ENCODE assay signal across 12 cellular contexts in the genomic region with DNA sequence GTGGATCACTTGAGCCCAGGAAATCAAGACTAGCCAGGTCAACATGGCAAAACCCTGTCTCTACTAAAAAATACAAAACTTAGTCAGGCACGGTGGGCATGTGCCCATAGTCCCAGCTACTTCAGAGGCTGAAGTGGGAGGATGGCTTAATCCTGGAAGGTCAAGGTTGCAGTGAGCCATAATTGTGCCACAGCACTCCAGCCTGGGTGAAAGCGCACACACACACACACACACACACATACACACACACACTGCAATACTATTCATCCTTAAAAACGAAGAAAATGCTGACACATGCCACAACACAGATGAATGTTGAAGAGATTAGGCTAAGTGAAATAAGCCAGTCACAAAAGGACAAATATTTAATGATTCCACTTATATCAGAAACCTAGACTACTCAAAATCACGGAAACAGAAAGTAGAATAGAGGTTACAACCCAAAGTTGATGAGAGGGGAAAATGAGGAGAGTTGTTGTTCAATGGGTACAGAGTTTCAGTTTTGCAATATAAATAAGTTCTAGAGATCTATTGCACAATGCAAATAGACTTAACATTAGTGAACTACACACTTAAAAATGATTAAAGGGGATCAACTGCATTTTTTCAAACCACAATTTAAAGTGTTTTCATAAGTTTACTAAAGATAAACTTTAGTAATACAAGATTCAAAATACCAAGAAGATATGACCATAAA.
DNase-seq lines count a peak whose midpoint lies in the region; ATAC-seq and TF ChIP-seq lines count a peak whose summit lies in the region.
"Had no signal": no experiment of that assay in that cellular context is flagged by ENCODE, and none has a peak within 500 bp of the region (broad histone marks: within the 10 kb centered on the region; RNA-seq: fewer than 3 reads in every experiment).

No MANE protein-coding gene starts in this region.

- in situ Hi-C loops in GM13977 (cut with MboI; ENCODE audit: low pct_unique_long_range_greater_than_20kb, low sequenced_read_pairs, unreplicated experiment), result no loop called here

- DNase-seq in left ventricle myocardium inferior (no peak), right atrium auricular region (ENCODE audit: low spot score) (no peak), iris pigment epithelial cell (ENCODE audit: low read depth) (peak; percentile 77), vagina (ENCODE audit: extremely low spot score in 2 of 2) (no peak), epidermal melanocyte (ENCODE audit: insufficient read length, low spot score) (no peak), GM13977 (ENCODE audit: low spot score) (no peak)
- no peak for DNase-seq in T-helper 2 cell treated with Interferon-gamma antibody and Interleukin-4, amounts not matched to agents 5 μg/mL and 100 μg/mL, for 36 hours (ENCODE audit: low spot score)
- DNase-seq: activated naive CD4-positive, alpha-beta T cell treated with Interleukin-2 at 50 U/mL for 16 hours; COR-L47 had no signal

- H3K27ac ChIP-seq in left ventricle myocardium inferior (replicated peaks) (peak overlapping the region; percentile 69), right atrium auricular region (no peak overlapping the region), vagina (peak overlapping the region; percentile 33)
- H3K27ac ChIP-seq: esophagus muscularis mucosa, tibial nerve had no signal

- H3K9me3 ChIP-seq in left ventricle myocardium inferior (replicated peaks) (peaks cover 17% of the 10 kb centered on the region), right atrium auricular region (peaks cover 0 to 12% of the 10 kb centered on the region in 2 donors), vagina (peaks cover 5% of the 10 kb centered on the region)

- peaks cover 23% of the 10 kb centered on the region for H3K9me3 Mint-ChIP-seq in T-helper 2 cell treated with Interferon-gamma antibody and Interleukin-4, amounts not matched to agents 5 μg/mL and 100 μg/mL, for 36 hours

- H3K4me3 ChIP-seq in left ventricle myocardium inferior (no peak overlapping the region), right atrium auricular region (no peak overlapping the region), vagina (no peak overlapping the region)
- H3K4me3 ChIP-seq: esophagus muscularis mucosa, tibial nerve had no signal

- no peaks in the 10 kb centered on the region for H3K27me3 ChIP-seq in left ventricle myocardium inferior (ENCODE audit: low read depth)
- H3K27me3 ChIP-seq in right atrium auricular region, result no peaks in the 10 kb centered on the region
- no peaks in the 10 kb centered on the region for H3K27me3 ChIP-seq in vagina
- H3K27me3 ChIP-seq: esophagus muscularis mucosa, tibial nerve had no signal

- peaks cover 17% of the 10 kb centered on the region for H3K4me1 Mint-ChIP-seq in T-helper 2 cell treated with Interferon-gamma antibody and Interleukin-4, amounts not matched to agents 5 μg/mL and 100 μg/mL, for 36 hours (ENCODE audit: low read depth)

- no peak for TF ChIP-seq CTCF in left ventricle myocardium inferior (IDR thresholded peaks at IDR 0.05; ENCODE audit: borderline replicate concordance)
- no peak for TF ChIP-seq CTCF in right atrium auricular region (IDR thresholded peaks at IDR 0.05)
- TF ChIP-seq CTCF in vagina (IDR thresholded peaks at IDR 0.05), result no peak
- TF ChIP-seq CTCF in GM13977 (IDR thresholded peaks at IDR 0.05; ENCODE audit: extremely low read depth, insufficient read depth, missing control alignments), result no peak

- no peak overlapping the region for H3K4me3 Mint-ChIP-seq in T-helper 2 cell treated with Interferon-gamma antibody and Interleukin-4, amounts not matched to agents 5 μg/mL and 100 μg/mL, for 36 hours

- no peak for TF ChIP-seq POLR2A in vagina (IDR thresholded peaks at IDR 0.05)

- intact Hi-C loops in left ventricle myocardium inferior (cut with micrococcal nuclease) (no loop called here), vagina (cut with DNase I) (no loop called here)

- peak overlapping the region; percentile 24 for H3K27ac Mint-ChIP-seq in T-helper 2 cell treated with Interferon-gamma antibody and Interleukin-4, amounts not matched to agents 5 μg/mL and 100 μg/mL, for 36 hours

- no peaks in the 10 kb centered on the region for H3K27me3 Mint-ChIP-seq in T-helper 2 cell treated with Interferon-gamma antibody and Interleukin-4, amounts not matched to agents 5 μg/mL and 100 μg/mL, for 36 hours (ENCODE audit: low read depth)

- peaks cover 19% of the 10 kb centered on the region for H3K36me3 ChIP-seq in left ventricle myocardium inferior
- peaks cover 11% of the 10 kb centered on the region for H3K36me3 ChIP-seq in right atrium auricular region
- H3K36me3 ChIP-seq in vagina, result peaks cover 0 to 20% of the 10 kb centered on the region in 2 donors

- peaks cover 59% of the 10 kb centered on the region for H3K36me3 Mint-ChIP-seq in T-helper 2 cell treated with Interferon-gamma antibody and Interleukin-4, amounts not matched to agents 5 μg/mL and 100 μg/mL, for 36 hours (ENCODE audit: low read depth)

- H3K4me1 ChIP-seq in left ventricle myocardium inferior (peaks cover 47% of the 10 kb centered on the region), right atrium auricular region (peaks cover 0 to 24% of the 10 kb centered on the region in 2 donors), vagina (peaks cover 13% of the 10 kb centered on the region)

- ATAC-seq in SK-N-SH treated with all-trans-retinoic acid at 6 μM for 48 hours, result no peak

TF ChIP-seq in SK-N-SH treated with all-trans-retinoic acid at 6 μM for 48 hours, 23 proteins besides CTCF, POLR2A, EP300 and RAD21:
- no peak for TF ChIP-seq ZNF8 (CRISPR knock-in tag; IDR thresholded peaks at IDR 0.05)
- TF ChIP-seq, protein P1, sequence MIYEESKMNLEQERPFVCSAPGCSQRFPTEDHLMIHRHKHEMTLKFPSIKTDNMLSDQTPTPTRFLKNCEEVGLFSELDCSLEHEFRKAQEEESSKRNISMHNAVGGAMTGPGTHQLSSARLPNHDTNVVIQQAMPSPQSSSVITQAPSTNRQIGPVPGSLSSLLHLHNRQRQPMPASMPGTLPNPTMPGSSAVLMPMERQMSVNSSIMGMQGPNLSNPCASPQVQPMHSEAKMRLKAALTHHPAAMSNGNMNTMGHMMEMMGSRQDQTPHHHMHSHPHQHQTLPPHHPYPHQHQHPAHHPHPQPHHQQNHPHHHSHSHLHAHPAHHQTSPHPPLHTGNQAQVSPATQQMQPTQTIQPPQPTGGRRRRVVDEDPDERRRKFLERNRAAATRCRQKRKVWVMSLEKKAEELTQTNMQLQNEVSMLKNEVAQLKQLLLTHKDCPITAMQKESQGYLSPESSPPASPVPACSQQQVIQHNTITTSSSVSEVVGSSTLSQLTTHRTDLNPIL (CRISPR knock-in tag; IDR thresholded peaks at IDR 0.05; ENCODE audit: low read depth), result no peak
- no peak for TF ChIP-seq ZNF70 (CRISPR knock-in tag; IDR thresholded peaks at IDR 0.05)
- TF ChIP-seq ZNF565 (CRISPR knock-in tag; conservative IDR thresholded peaks at IDR 0.05; ENCODE audit: low read depth), result no peak
- TF ChIP-seq ESRRG (CRISPR knock-in tag; IDR thresholded peaks at IDR 0.05), result no peak
- TF ChIP-seq OSR1 (CRISPR knock-in tag; IDR thresholded peaks at IDR 0.05), result no peak
- no peak for TF ChIP-seq BACH2 (CRISPR knock-in tag; IDR thresholded peaks at IDR 0.05; ENCODE audit: borderline replicate concordance)

Comparison
In these comparisons a context has a peak if more than half of its experiments do, and no peak if none do; other contexts are left out.
1. H3K27ac ChIP-seq: peak in left ventricle myocardium inferior (single experiment) and vagina (single experiment); none in right atrium auricular region (0 of 2).